1 cellular context compared by ENCODE assay signal in the genomic region with DNA sequence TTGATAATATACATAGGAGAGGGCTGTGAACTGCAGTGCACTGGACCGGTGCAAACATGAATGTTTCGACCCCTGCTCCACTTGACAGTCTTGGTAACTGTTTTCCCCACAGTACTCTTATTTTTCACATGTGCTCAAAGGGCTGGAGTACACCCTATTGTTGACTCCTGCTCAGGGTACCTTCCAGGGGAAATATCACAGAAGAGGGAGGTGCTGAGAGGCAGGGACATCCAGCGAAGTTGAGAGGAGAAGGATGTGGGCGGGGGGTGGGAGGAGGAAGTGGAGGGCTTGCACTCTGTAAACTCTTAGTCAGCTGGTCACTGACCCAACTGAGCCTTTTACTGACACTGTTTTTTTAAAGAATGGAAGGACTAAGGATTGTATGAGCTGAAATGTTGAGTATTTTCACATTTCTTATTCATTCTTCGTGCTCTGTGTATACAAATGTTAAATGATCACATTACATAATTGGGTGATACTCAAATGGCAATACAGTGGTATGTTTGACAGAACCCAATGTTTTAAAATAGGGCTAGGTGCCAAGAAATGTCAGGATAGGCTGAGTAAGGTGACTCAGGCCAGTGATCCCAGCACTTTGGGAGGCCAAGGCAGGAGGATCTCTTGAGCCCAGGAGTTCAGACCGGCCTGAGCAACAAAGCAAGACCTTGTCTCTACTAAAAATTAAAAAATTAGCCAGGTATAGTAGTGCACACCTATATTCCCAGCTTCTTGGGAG.
TF ChIP-seq lines count a peak whose summit lies in the region.

No MANE protein-coding gene starts in this region.

TF ChIP-seq in GM23338, 12 proteins besides CTCF, POLR2A, EP300 and RAD21 (continued from another document):
- no peak for TF ChIP-seq ETS1 (IDR thresholded peaks at IDR 0.05)
- no peak for TF ChIP-seq NANOG (IDR thresholded peaks at IDR 0.05; ENCODE audit: borderline replicate concordance)
- TF ChIP-seq EZH2 (IDR thresholded peaks at IDR 0.05; ENCODE audit: low read depth, unreplicated experiment), result no peak
- no peak for TF ChIP-seq EZH2phosphoT487 (IDR thresholded peaks at IDR 0.05; ENCODE audit: unreplicated experiment)
- no peak for TF ChIP-seq JUNB (IDR thresholded peaks at IDR 0.05; ENCODE audit: unreplicated experiment)
- TF ChIP-seq ZNF114 (CRISPR knock-in tag; IDR thresholded peaks at IDR 0.05), result no peak
- no peak for TF ChIP-seq ZNF331 (CRISPR knock-in tag; IDR thresholded peaks at IDR 0.05; ENCODE audit: low read depth)
- TF ChIP-seq, protein P1, sequence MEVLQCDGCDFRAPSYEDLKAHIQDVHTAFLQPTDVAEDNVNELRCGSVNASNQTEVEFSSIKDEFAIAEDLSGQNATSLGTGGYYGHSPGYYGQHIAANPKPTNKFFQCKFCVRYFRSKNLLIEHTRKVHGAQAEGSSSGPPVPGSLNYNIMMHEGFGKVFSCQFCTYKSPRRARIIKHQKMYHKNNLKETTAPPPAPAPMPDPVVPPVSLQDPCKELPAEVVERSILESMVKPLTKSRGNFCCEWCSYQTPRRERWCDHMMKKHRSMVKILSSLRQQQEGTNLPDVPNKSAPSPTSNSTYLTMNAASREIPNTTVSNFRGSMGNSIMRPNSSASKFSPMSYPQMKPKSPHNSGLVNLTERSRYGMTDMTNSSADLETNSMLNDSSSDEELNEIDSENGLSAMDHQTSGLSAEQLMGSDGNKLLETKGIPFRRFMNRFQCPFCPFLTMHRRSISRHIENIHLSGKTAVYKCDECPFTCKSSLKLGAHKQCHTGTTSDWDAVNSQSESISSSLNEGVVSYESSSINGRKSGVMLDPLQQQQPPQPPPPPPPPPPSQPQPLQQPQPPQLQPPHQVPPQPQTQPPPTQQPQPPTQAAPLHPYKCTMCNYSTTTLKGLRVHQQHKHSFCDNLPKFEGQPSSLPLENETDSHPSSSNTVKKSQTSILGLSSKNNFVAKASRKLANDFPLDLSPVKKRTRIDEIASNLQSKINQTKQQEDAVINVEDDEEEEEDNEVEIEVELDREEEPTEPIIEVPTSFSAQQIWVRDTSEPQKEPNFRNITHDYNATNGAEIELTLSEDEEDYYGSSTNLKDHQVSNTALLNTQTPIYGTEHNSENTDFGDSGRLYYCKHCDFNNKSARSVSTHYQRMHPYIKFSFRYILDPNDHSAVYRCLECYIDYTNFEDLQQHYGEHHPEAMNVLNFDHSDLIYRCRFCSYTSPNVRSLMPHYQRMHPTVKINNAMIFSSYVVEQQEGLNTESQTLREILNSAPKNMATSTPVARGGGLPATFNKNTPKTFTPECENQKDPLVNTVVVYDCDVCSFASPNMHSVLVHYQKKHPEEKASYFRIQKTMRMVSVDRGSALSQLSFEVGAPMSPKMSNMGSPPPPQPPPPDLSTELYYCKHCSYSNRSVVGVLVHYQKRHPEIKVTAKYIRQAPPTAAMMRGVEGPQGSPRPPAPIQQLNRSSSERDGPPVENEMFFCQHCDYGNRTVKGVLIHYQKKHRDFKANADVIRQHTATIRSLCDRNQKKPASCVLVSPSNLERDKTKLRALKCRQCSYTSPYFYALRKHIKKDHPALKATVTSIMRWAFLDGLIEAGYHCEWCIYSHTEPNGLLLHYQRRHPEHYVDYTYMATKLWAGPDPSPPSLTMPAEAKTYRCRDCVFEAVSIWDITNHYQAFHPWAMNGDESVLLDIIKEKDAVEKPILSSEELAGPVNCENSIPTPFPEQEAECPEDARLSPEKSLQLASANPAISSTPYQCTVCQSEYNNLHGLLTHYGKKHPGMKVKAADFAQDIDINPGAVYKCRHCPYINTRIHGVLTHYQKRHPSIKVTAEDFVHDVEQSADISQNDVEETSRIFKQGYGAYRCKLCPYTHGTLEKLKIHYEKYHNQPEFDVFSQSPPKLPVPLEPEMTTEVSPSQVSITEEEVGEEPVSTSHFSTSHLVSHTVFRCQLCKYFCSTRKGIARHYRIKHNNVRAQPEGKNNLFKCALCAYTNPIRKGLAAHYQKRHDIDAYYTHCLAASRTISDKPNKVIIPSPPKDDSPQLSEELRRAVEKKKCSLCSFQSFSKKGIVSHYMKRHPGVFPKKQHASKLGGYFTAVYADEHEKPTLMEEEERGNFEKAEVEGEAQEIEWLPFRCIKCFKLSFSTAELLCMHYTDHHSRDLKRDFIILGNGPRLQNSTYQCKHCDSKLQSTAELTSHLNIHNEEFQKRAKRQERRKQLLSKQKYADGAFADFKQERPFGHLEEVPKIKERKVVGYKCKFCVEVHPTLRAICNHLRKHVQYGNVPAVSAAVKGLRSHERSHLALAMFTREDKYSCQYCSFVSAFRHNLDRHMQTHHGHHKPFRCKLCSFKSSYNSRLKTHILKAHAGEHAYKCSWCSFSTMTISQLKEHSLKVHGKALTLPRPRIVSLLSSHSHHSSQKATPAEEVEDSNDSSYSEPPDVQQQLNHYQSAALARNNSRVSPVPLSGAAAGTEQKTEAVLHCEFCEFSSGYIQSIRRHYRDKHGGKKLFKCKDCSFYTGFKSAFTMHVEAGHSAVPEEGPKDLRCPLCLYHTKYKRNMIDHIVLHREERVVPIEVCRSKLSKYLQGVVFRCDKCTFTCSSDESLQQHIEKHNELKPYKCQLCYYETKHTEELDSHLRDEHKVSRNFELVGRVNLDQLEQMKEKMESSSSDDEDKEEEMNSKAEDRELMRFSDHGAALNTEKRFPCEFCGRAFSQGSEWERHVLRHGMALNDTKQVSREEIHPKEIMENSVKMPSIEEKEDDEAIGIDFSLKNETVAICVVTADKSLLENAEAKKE (CRISPR knock-in tag; IDR thresholded peaks at IDR 0.05), result no peak
- no peak for TF ChIP-seq CREB1 (CRISPR knock-in tag; IDR thresholded peaks at IDR 0.05; ENCODE audit: low read depth)
- TF ChIP-seq POLR2AphosphoS5 (IDR thresholded peaks at IDR 0.05; ENCODE audit: low read depth), result no peak
- TF ChIP-seq STAT1 (IDR thresholded peaks at IDR 0.05; ENCODE audit: unreplicated experiment), result no peak
